Comparison of ENCODE assay signal across 9 cellular contexts in genomic region chr9:121267689-121268597, GRCh38. TPM values are rescaled to one million over a fixed set of nuclear protein-coding genes. Genes with fewer than 3 reads are reported as not detected.
A peak's percentile ranks its signal among the peaks of the same experiment; 100 is the strongest.
DNase-seq lines count a peak whose midpoint lies in the region; ATAC-seq, FAIRE-seq and TF ChIP-seq lines count a peak whose summit lies in the region.
"Had no signal": no experiment of that assay in that cellular context is flagged by ENCODE, and none has a peak within 500 bp of the region (broad histone marks: within the 10 kb centered on the region; RNA-seq: fewer than 3 reads in every experiment).

Gene GSN (plus strand): TSS chr9:121268162. CDS start chr9:121301972, 33,810 bp downstream.

- H3K4me1 ChIP-seq in endothelial cell of umbilical vein (ENCODE audit: control insufficient read depth, extremely low read depth, insufficient read depth, low read length): peaks cover 16% of the 10 kb centered on the region
- H3K4me1 ChIP-seq in mesodermal cell (ENCODE audit: control insufficient read depth, insufficient read depth, low read length, poor library complexity, severe bottlenecking): peaks cover 32% of the 10 kb centered on the region

- dilution Hi-C loops in endothelial cell of umbilical vein (cut with MboI; ENCODE audit: extremely low pct_ligation_motif_present, low sequenced_read_pairs): no loop called here

- POLR2A ChIA-PET in endothelial cell of umbilical vein (lab: Charles Lee): interaction anchor here (1.1 to 2.6 kb wide), 3 partner anchors 10 to 146 kb away, joined by 3 to 12 read pairs (median 9); no protein-coding TSS in a partner anchor

- DNase-seq in NCI-H1436 (lab: John Stamatoyannopoulos, UW): peak; percentile 18
- no peak for DNase-seq in NCI-H1436 treated with DMSO at 0.1 percent for 48 hours (lab: John Stamatoyannopoulos, UW)
- peak; percentile 55 for DNase-seq in NCI-H510A treated with DMSO at 0.1 percent for 48 hours (lab: John Stamatoyannopoulos, UW)
- DNase-seq in activated T-cell treated with anti-CD3 and anti-CD28 coated beads for 1 hour (ENCODE audit: low read depth): peak; percentile 32
- peak; percentile 68 for DNase-seq in endothelial cell of umbilical vein (ENCODE audit: low read depth, low spot score)
- DNase-seq in stimulated activated CD8-positive, alpha-beta memory T cell treated with anti-CD3 and anti-CD28 coated beads, Interleukin-4, amount 100 ng/mL, for 1 hour (ENCODE audit: low read depth in 2 of 2, low spot score in 1 of 2): peak; percentile 9 to 28
- DNase-seq: DND-41 had no signal

- intact Hi-C loops in endothelial cell of umbilical vein (cut with micrococcal nuclease): no loop called here

- H3K9me3 ChIP-seq in endothelial cell of umbilical vein (replicated peaks; ENCODE audit: control insufficient read depth, insufficient read depth, low read length) (no peaks in the 10 kb centered on the region), mesodermal cell (ENCODE audit: control insufficient read depth, low read length) (no peaks in the 10 kb centered on the region)

- peak within 1 kb of the TSS; percentile 73 for H3K4me2 ChIP-seq in endothelial cell of umbilical vein (ENCODE audit: insufficient read depth, low read length)

- H3K27me3 ChIP-seq in endothelial cell of umbilical vein (ENCODE audit: control insufficient read depth in 2 of 2, insufficient read depth in 2 of 2, low read length in 2 of 2): peaks cover 0 to 2% of the 10 kb centered on the region in 2 experiments

- TF ChIP-seq CTCF in endothelial cell of umbilical vein (IDR thresholded peaks at IDR 0.05; ENCODE audit: extremely low read depth in 1 of 2, insufficient read depth in 1 of 2, low read depth in 1 of 2, low read length in 2 of 2): no peak

- ATAC-seq in HG02973 (IDR thresholded peaks at IDR 0.05; ENCODE audit: unreplicated experiment): peak; percentile 54

- no peak for TF ChIP-seq POLR2A in endothelial cell of umbilical vein (IDR thresholded peaks at IDR 0.05; ENCODE audit: low read depth, low read length)

- peak; percentile 78 for FAIRE-seq in endothelial cell of umbilical vein (lab: Jason Lieb, UNC)

- H3K4me3 ChIP-seq in endothelial cell of umbilical vein (replicated peaks in 1 of 3; ENCODE audit: insufficient read depth in 1 of 3, low read depth in 1 of 3, low read length in 3 of 3): peak within 1 kb of the TSS; percentile 51 to 86 (median 81)
- peak within 1 kb of the TSS; percentile 72 for H3K4me3 ChIP-seq in mesodermal cell (ENCODE audit: extremely low read depth, insufficient read depth, low read length, poor library complexity, severe bottlenecking)

- peak within 1 kb of the TSS; percentile 82 for H2AFZ ChIP-seq in endothelial cell of umbilical vein (ENCODE audit: low read depth, low read length)

- no peaks in the 10 kb centered on the region for H4K20me1 ChIP-seq in endothelial cell of umbilical vein (replicated peaks; ENCODE audit: control insufficient read depth, extremely low read depth, insufficient read depth, low read length)

- H3K9ac ChIP-seq in endothelial cell of umbilical vein (replicated peaks; ENCODE audit: extremely low read depth, insufficient read depth, low read length): peak within 1 kb of the TSS; percentile 63

- no TSS peak for BruUV-seq in endothelial cell of umbilical vein (replicated peaks; lab: Mats Ljungman, UMichigan)

- H3K27ac ChIP-seq in endothelial cell of umbilical vein (ENCODE audit: insufficient read depth, low read depth, low read length) (no peak within 1 kb of the TSS), mesodermal cell (ENCODE audit: low read depth, low read length, severe bottlenecking) (peak within 1 kb of the TSS; percentile 71)

- H3K36me3 ChIP-seq in endothelial cell of umbilical vein (ENCODE audit: control insufficient read depth in 2 of 2, extremely low read depth in 1 of 2, insufficient read depth in 2 of 2, low read length in 2 of 2) (no peaks in the 10 kb centered on the region), mesodermal cell (ENCODE audit: control insufficient read depth, insufficient read depth, low read length) (peaks cover 9% of the 10 kb centered on the region)

- CTCF ChIA-PET in endothelial cell of umbilical vein (lab: Charles Lee): interaction anchor here (0.6 to 4.4 kb wide), 20 partner anchors 8 to 147 kb away, joined by 3 to 68 read pairs (median 5); no protein-coding TSS in a partner anchor

- WGBS in mesodermal cell (ENCODE audit: insufficient coverage in 2 of 2), 2 experiments: 3 to 5% methylated on average over 23 to 29 of the region's 64 CpGs

- H3K9me1 ChIP-seq in endothelial cell of umbilical vein (replicated peaks; ENCODE audit: control insufficient read depth, extremely low read depth, insufficient read depth, low read length): no peaks in the 10 kb centered on the region

- no peaks in the 10 kb centered on the region for H3K79me2 ChIP-seq in endothelial cell of umbilical vein (ENCODE audit: control insufficient read depth, insufficient read depth, low read length)

TF ChIP-seq in endothelial cell of umbilical vein, 7 proteins besides CTCF, POLR2A, EP300 and RAD21:
- peak; percentile 32 for TF ChIP-seq POLR2AphosphoS5 (IDR thresholded peaks at IDR 0.05; ENCODE audit: insufficient read depth, low read depth, low read length)
- TF ChIP-seq JUN (IDR thresholded peaks at IDR 0.05; ENCODE audit: borderline replicate concordance, insufficient read depth, insufficient read length, low read depth): no peak

RNA-seq across cellular contexts. Expression of gene GSN, which starts in this region (rescaled TPM):
- 130 and 176 TPM in 2 replicates for total RNA-seq in endothelial cell of umbilical vein
- polyA plus RNA-seq in endothelial cell of umbilical vein: 226 and 232 TPM in 2 replicates
- polyA plus RNA-seq in endothelial cell of umbilical vein (2011; cell fraction: cytosol; rRNA removed): 173 and 209 TPM in 2 replicates
- 166 and 211 TPM in 2 replicates for polyA plus RNA-seq in endothelial cell of umbilical vein (2011; cell fraction: nucleus; rRNA removed)
- polyA plus RNA-seq in endothelial cell of umbilical vein (2012): 108 and 158 TPM in 2 replicates
- 266 and 282 TPM in 2 replicates for polyA minus RNA-seq in endothelial cell of umbilical vein
- polyA minus RNA-seq in endothelial cell of umbilical vein (2011; cell fraction: cytosol; rRNA and poly(A)+ RNA removed): 24.0 TPM
- 55.1 and 90.4 TPM in 2 replicates for polyA minus RNA-seq in endothelial cell of umbilical vein (2011; cell fraction: nucleus; rRNA and poly(A)+ RNA removed)
- 329 TPM for polyA plus RNA-seq in mesodermal cell (2013, experiment 1 of 2)
- polyA plus RNA-seq in mesodermal cell (2013, experiment 2 of 2): 247 TPM
